In the genomic region with DNA sequence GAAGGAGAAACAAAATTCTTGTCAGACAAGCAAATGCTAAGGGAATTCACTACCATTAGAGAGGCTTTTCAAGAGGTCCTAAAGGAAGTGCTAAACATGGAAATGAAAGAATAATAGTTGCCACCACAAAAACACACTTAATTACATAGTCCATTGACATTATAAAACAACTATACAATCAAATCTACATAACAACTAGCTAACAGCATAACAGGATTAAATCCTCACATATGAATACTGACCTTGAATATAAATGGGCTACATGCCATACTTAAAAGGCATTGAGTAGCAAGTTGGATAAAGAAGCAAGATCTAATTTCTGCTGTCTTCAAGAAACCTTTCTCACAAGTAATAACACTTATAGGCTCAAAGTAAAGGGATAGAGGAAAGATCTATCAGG, we compare ENCODE assay signal across 32 cellular contexts.
"Had no signal": no experiment of that assay in that cellular context is flagged by ENCODE, and none has a peak within 500 bp of the region (broad histone marks: within the 10 kb centered on the region; RNA-seq: fewer than 3 reads in every experiment).

No MANE protein-coding gene starts in this region.

- H3K27me3 ChIP-seq: adrenal gland, ascending aorta, body of pancreas, brain microvascular endothelial cell, breast epithelium, cardiac muscle cell had no signal

- H3K4me1 ChIP-seq: adrenal gland, ascending aorta, body of pancreas, breast epithelium had no signal

- DNase-seq: activated effector memory CD4-positive, alpha-beta T cell treated with anti-CD3 and anti-CD28 coated beads, Interleukin-2, amount 50 U/mL, for 16 hours; activated effector memory CD4-positive, alpha-beta T cell treated with Interleukin-2 at 50 U/mL for 16 hours; activated gamma-delta T cell; activated gamma-delta T cell treated with Interleukin-2 at 50 U/mL for 16 hours; activated naive CD4-positive, alpha-beta T cell; activated naive CD4-positive, alpha-beta T cell treated with anti-CD3 and anti-CD28 coated beads for 36 hours; activated naive CD4-positive, alpha-beta T cell treated with anti-CD3 and anti-CD28 coated beads, Interleukin-2, amount 10 ng/mL, durations not matched to agents 7 days and 5 days; activated naive CD4-positive, alpha-beta T cell treated with Interleukin-2 at 50 U/mL for 16 hours; activated naive CD8-positive, alpha-beta T cell treated with anti-CD3 and anti-CD28 coated beads for 36 hours; activated naive CD8-positive, alpha-beta T cell treated with anti-CD3 and anti-CD28 coated beads, Interleukin-2, amount 10 ng/mL, durations not matched to agents 7 days and 5 days; activated naive CD8-positive, alpha-beta T cell treated with anti-CD3 and anti-CD28 coated beads, Interleukin-2, amount 50 U/mL, for 24 hours; activated T-cell treated with anti-CD3 and anti-CD28 coated beads, Interleukin-2, amount 50 U/mL, for 1 hour; activated T-cell treated with anti-CD3 and anti-CD28 coated beads, Interleukin-2, amount 50 U/mL, for 24 hours; activated T-cell treated with anti-CD3 and anti-CD28 coated beads, Interleukin-2, amount 50 U/mL, for 4 hours; activated T-cell treated with anti-CD3 and anti-CD28 coated beads, Interleukin-2, amount 50 U/mL, for 48 hours; activated T-cell treated with anti-CD3 and anti-CD28 coated beads, Interleukin-2, amount 50 U/mL, for 72 hours; adrenal gland; amniotic stem cell; amygdala; anterior cingulate cortex; aorta; body of pancreas; brain microvascular endothelial cell; caudate nucleus; central memory CD4-positive, alpha-beta T cell; cerebellar nuclear complex had no signal

- H3K27ac ChIP-seq: adrenal gland, ascending aorta, body of pancreas, brain microvascular endothelial cell, breast epithelium, cardiac muscle cell had no signal

- H3K4me3 ChIP-seq: adrenal gland, ascending aorta, body of pancreas, breast epithelium, cardiac muscle cell had no signal

- FAIRE-seq: bronchial epithelial cell had no signal

- ATAC-seq: activated naive CD4-positive, alpha-beta T cell treated with anti-CD3 and anti-CD28 coated beads, Interleukin-2, amount 50 U/mL, for 72 hours; activated naive CD8-positive, alpha-beta T cell treated with anti-CD3 and anti-CD28 coated beads, Interleukin-2, amount 50 U/mL, for 24 hours; activated T-cell treated with anti-CD3 and anti-CD28 coated beads, Interleukin-2, amount 50 U/mL, for 4 hours; activated T-cell treated with anti-CD3 and anti-CD28 coated beads, Interleukin-2, amount 50 U/mL, for 72 hours; activated T-helper 17 cell treated with anti-CD3 and anti-CD28 coated beads, Interleukin-2, amount 50 U/mL, for 72 hours; body of pancreas had no signal

- H3K36me3 ChIP-seq: adrenal gland, ascending aorta, brain microvascular endothelial cell, breast epithelium, cardiac muscle cell had no signal

- H3K9me3 ChIP-seq: adrenal gland, ascending aorta, body of pancreas had no signal
